ENCODE assay signal across 9 cellular contexts in the genomic region with DNA sequence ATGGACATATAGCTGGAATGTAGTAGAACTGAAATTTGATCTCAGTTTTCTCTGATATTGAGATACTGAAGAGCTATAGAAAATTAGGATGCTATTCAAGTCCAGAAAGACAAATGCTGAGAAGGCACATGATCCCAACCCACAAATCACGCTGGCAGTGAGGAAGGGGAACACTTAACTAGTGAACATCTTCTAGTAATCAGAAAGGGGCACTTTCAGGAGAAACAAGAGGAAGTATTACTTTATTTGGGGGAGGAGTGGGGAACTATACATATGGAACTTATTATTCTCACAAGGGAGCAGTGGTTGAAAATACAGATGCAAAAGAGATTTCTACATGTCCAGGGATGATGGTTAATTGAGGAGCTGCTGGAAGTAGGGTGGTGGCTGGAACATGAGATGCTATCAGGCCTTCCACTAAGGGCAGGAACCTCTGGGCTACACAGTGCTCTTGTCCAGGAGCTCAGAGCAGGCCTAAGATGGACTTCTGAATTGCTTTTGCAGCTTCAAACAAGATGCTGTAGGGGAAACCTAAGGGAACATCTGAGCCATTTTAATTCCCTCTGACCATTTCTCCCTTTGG.
"Had no signal": no experiment of that assay in that cellular context is flagged by ENCODE, and none has a peak within 500 bp of the region (broad histone marks: within the 10 kb centered on the region; RNA-seq: fewer than 3 reads in every experiment).

No MANE protein-coding gene starts in this region.

- H3K9me3 Mint-ChIP-seq: activated naive CD8-positive, alpha-beta T cell treated with anti-CD3 and anti-CD28 coated beads, Interleukin-2, amount 50 U/mL, for 24 hours; stimulated activated naive CD8-positive, alpha-beta T cell treated with anti-CD3 and anti-CD28 coated beads, Interleukin-15, amount 100 ng/mL, for 72 hours; T-helper 2 cell treated with Interferon-gamma antibody and Interleukin-4, amounts not matched to agents 5 μg/mL and 100 μg/mL, for 36 hours had no signal

- DNase-seq: activated naive CD4-positive, alpha-beta T cell; activated naive CD8-positive, alpha-beta T cell treated with anti-CD3 and anti-CD28 coated beads, Interleukin-2, amount 50 U/mL, for 24 hours; esophagus squamous epithelium; stimulated activated CD4-positive, alpha-beta T cell treated with anti-CD3 and anti-CD28 coated beads, Interleukin-1b, Interleukin-23, amount 100 ng/mL, for 48 hours; stimulated activated naive CD8-positive, alpha-beta T cell treated with anti-CD3 and anti-CD28 coated beads, Interleukin-15, amount 100 ng/mL, for 72 hours; SW 1271; upper lobe of left lung had no signal

- H3K4me3 Mint-ChIP-seq: activated naive CD8-positive, alpha-beta T cell treated with anti-CD3 and anti-CD28 coated beads, Interleukin-2, amount 50 U/mL, for 24 hours; stimulated activated naive CD8-positive, alpha-beta T cell treated with anti-CD3 and anti-CD28 coated beads, Interleukin-15, amount 100 ng/mL, for 72 hours; T-helper 2 cell treated with Interferon-gamma antibody and Interleukin-4, amounts not matched to agents 5 μg/mL and 100 μg/mL, for 36 hours had no signal

- H3K27ac Mint-ChIP-seq: activated naive CD8-positive, alpha-beta T cell treated with anti-CD3 and anti-CD28 coated beads, Interleukin-2, amount 50 U/mL, for 24 hours; stimulated activated naive CD8-positive, alpha-beta T cell treated with anti-CD3 and anti-CD28 coated beads, Interleukin-15, amount 100 ng/mL, for 72 hours; T-helper 2 cell treated with Interferon-gamma antibody and Interleukin-4, amounts not matched to agents 5 μg/mL and 100 μg/mL, for 36 hours had no signal

- H3K27me3 Mint-ChIP-seq: activated naive CD8-positive, alpha-beta T cell treated with anti-CD3 and anti-CD28 coated beads, Interleukin-2, amount 50 U/mL, for 24 hours; stimulated activated naive CD8-positive, alpha-beta T cell treated with anti-CD3 and anti-CD28 coated beads, Interleukin-15, amount 100 ng/mL, for 72 hours had no signal

- ATAC-seq: activated CD4-positive, CD25-positive, alpha-beta regulatory T cell treated with anti-CD3 and anti-CD28 coated beads, Interleukin-2, amount 50 U/mL, for 24 hours; activated naive CD8-positive, alpha-beta T cell treated with anti-CD3 and anti-CD28 coated beads, Interleukin-2, amount 50 U/mL, for 24 hours; stimulated activated naive CD8-positive, alpha-beta T cell treated with anti-CD3 and anti-CD28 coated beads, Interleukin-15, amount 100 ng/mL, for 72 hours had no signal
